In genomic region chr10:132037676-132037975, GRCh38 we compare ENCODE assay signal across 27 cellular contexts. TPM values are rescaled to one million over a fixed set of nuclear protein-coding genes. Genes with fewer than 3 reads are reported as not detected.
DNase-seq lines count a peak whose midpoint lies in the region; ATAC-seq and TF ChIP-seq lines count a peak whose summit lies in the region.
"Had no signal": no experiment of that assay in that cellular context is flagged by ENCODE, and none has a peak within 500 bp of the region (broad histone marks: within the 10 kb centered on the region; RNA-seq: fewer than 3 reads in every experiment).

No MANE protein-coding gene starts in this region.

- no peaks in the 10 kb centered on the region for H3K4me1 ChIP-seq in mesendoderm (ENCODE audit: control insufficient read depth, low read depth, low read length)
- H3K4me1 ChIP-seq: HAP-1 had no signal

- no peak overlapping the region for H3K4me2 ChIP-seq in mesendoderm (ENCODE audit: low read length)

- CTCF ChIA-PET in activated naive CD4-positive, alpha-beta T cell treated with anti-CD3 and anti-CD28 coated beads, Interleukin-2, amount 10 ng/mL, durations not matched to agents 7 days and 5 days (lab: Charles Lee), result interaction anchor here (1.2 kb wide), 1 partner anchor 15 kb away, joined by 5 read pairs; no protein-coding TSS in a partner anchor

- no peak overlapping the region for H3K56ac ChIP-seq in mesendoderm (ENCODE audit: low read length)

- H4K5ac ChIP-seq in mesendoderm (ENCODE audit: low read length), result no peak overlapping the region

- H3K79me2 ChIP-seq in mesendoderm (ENCODE audit: control insufficient read depth, insufficient read depth, low read length), result no peaks in the 10 kb centered on the region

- intact Hi-C loops in dorsolateral prefrontal cortex (cut with DNase I), result no loop called here

- no CpG with 5 or more reads among the region's 10 CpGs for WGBS in mesendoderm (ENCODE audit: extremely low coverage, insufficient coverage, low lambda C conversion rate)

- no peak overlapping the region for H3K27ac Mint-ChIP-seq in activated naive CD4-positive, alpha-beta T cell treated with anti-CD3 and anti-CD28 coated beads, Interleukin-2, amount 50 U/mL, for 24 hours
- H3K27ac Mint-ChIP-seq in activated naive CD4-positive, alpha-beta T cell treated with anti-CD3 and anti-CD28 coated beads, Interleukin-2, amount 10 ng/mL, durations not matched to agents 7 days and 5 days, result no peak overlapping the region
- H3K27ac Mint-ChIP-seq: activated naive CD8-positive, alpha-beta T cell treated with anti-CD3 and anti-CD28 coated beads, Interleukin-2, amount 50 U/mL, for 24 hours; activated T-helper 1 cell treated with anti-CD3 and anti-CD28 coated beads, Interleukin-12 subunit alpha, Interleukin-12 subunit beta, Interleukin-2, Interleukin-4 antibody, amounts not matched to agents 30 ng/mL and 10 ng/mL and 1 ng/mL, durations not matched to agents 14 hours and 24 hours and 36 hours; IgD-negative memory B cell had no signal

- H2BK15ac ChIP-seq in mesendoderm (replicated peaks; ENCODE audit: low read depth), result no peak overlapping the region

- H3K27me3 ChIP-seq in dorsolateral prefrontal cortex, result peaks cover 0 to 8% (median 0%) of the 10 kb centered on the region in 45 donors
- H3K27me3 ChIP-seq in mesendoderm (ENCODE audit: insufficient read depth, low read length, poor library complexity), result peaks cover 16% of the 10 kb centered on the region
- H3K27me3 ChIP-seq: ovary had no signal

- no peak overlapping the region for H3K9ac ChIP-seq in mesendoderm (ENCODE audit: low read length)

- H3K36me3 ChIP-seq in mesendoderm (ENCODE audit: control insufficient read depth, insufficient read depth, low read length), result no peaks in the 10 kb centered on the region
- H3K36me3 ChIP-seq: esophagus squamous epithelium, HAP-1, lower lobe of right lung, ovary, upper lobe of left lung had no signal

- ATAC-seq in HG02588 (IDR thresholded peaks at IDR 0.05; ENCODE audit: unreplicated experiment) (no peak), GM21528 (IDR thresholded peaks at IDR 0.05; ENCODE audit: low FRiP score, unreplicated experiment) (no peak)
- ATAC-seq: activated naive CD8-positive, alpha-beta T cell treated with anti-CD3 and anti-CD28 coated beads, Interleukin-2, amount 50 U/mL, for 24 hours; lower lobe of right lung; SK-N-SH treated with all-trans-retinoic acid at 6 μM for 48 hours; stimulated activated naive CD8-positive, alpha-beta T cell treated with anti-CD3 and anti-CD28 coated beads, Interleukin-15, Interleukin-2, amounts not matched to agents 100 U/mL and 50 U/mL, for 24 hours had no signal

- H3K23ac ChIP-seq in mesendoderm (ENCODE audit: low read length), result no peak overlapping the region

- no peak overlapping the region for H3K18ac ChIP-seq in mesendoderm (ENCODE audit: low read length)

- H3K4me3 Mint-ChIP-seq in activated naive CD4-positive, alpha-beta T cell treated with anti-CD3 and anti-CD28 coated beads, Interleukin-2, amount 50 U/mL, for 24 hours, result peak overlapping the region; percentile 58
- no peak overlapping the region for H3K4me3 Mint-ChIP-seq in activated naive CD4-positive, alpha-beta T cell treated with anti-CD3 and anti-CD28 coated beads, Interleukin-2, amount 10 ng/mL, durations not matched to agents 7 days and 5 days
- H3K4me3 Mint-ChIP-seq: activated naive CD8-positive, alpha-beta T cell treated with anti-CD3 and anti-CD28 coated beads, Interleukin-2, amount 50 U/mL, for 24 hours; activated T-helper 1 cell treated with anti-CD3 and anti-CD28 coated beads, Interleukin-12 subunit alpha, Interleukin-12 subunit beta, Interleukin-2, Interleukin-4 antibody, amounts not matched to agents 30 ng/mL and 10 ng/mL and 1 ng/mL, durations not matched to agents 14 hours and 24 hours and 36 hours had no signal

- H3K4ac ChIP-seq in mesendoderm (ENCODE audit: low read depth, low read length), result no peak overlapping the region

- H2AK5ac ChIP-seq in mesendoderm (ENCODE audit: low read length), result no peak overlapping the region

- H3K79me1 ChIP-seq in mesendoderm (ENCODE audit: low read length), result no peaks in the 10 kb centered on the region

- H3K4me1 Mint-ChIP-seq in activated naive CD4-positive, alpha-beta T cell treated with anti-CD3 and anti-CD28 coated beads, Interleukin-2, amount 50 U/mL, for 24 hours, result peaks cover 6% of the 10 kb centered on the region
- H3K4me1 Mint-ChIP-seq in activated naive CD4-positive, alpha-beta T cell treated with anti-CD3 and anti-CD28 coated beads, Interleukin-2, amount 10 ng/mL, durations not matched to agents 7 days and 5 days, result peaks cover 6% of the 10 kb centered on the region

- peak overlapping the region in 58 of 59 donors; percentile 42 to 78 (median 67) for H3K4me3 ChIP-seq in dorsolateral prefrontal cortex
- no peak overlapping the region for H3K4me3 ChIP-seq in mesendoderm (ENCODE audit: low read length)
- H3K4me3 ChIP-seq: lower lobe of right lung, ovary had no signal

- peak overlapping the region in 51 of 59 donors; percentile 35 to 90 (median 79) for H3K27ac ChIP-seq in dorsolateral prefrontal cortex
- H3K27ac ChIP-seq in mesendoderm (ENCODE audit: low read depth, low read length), result no peak overlapping the region
- H3K27ac ChIP-seq: esophagus squamous epithelium, lower lobe of right lung, ovary, upper lobe of left lung had no signal

- H3K27me3 Mint-ChIP-seq in activated naive CD4-positive, alpha-beta T cell treated with anti-CD3 and anti-CD28 coated beads, Interleukin-2, amount 50 U/mL, for 24 hours, result peaks cover 36% of the 10 kb centered on the region
- H3K27me3 Mint-ChIP-seq in activated naive CD4-positive, alpha-beta T cell treated with anti-CD3 and anti-CD28 coated beads, Interleukin-2, amount 10 ng/mL, durations not matched to agents 7 days and 5 days, result peaks cover 93% of the 10 kb centered on the region

- no peaks in the 10 kb centered on the region for H3K9me3 Mint-ChIP-seq in activated naive CD4-positive, alpha-beta T cell treated with anti-CD3 and anti-CD28 coated beads, Interleukin-2, amount 50 U/mL, for 24 hours
- H3K9me3 Mint-ChIP-seq in activated naive CD4-positive, alpha-beta T cell treated with anti-CD3 and anti-CD28 coated beads, Interleukin-2, amount 10 ng/mL, durations not matched to agents 7 days and 5 days, result no peaks in the 10 kb centered on the region
- H3K9me3 Mint-ChIP-seq: activated naive CD8-positive, alpha-beta T cell treated with anti-CD3 and anti-CD28 coated beads, Interleukin-2, amount 50 U/mL, for 24 hours; activated T-helper 1 cell treated with anti-CD3 and anti-CD28 coated beads, Interleukin-12 subunit alpha, Interleukin-12 subunit beta, Interleukin-2, Interleukin-4 antibody, amounts not matched to agents 30 ng/mL and 10 ng/mL and 1 ng/mL, durations not matched to agents 14 hours and 24 hours and 36 hours had no signal

- no peak overlapping the region for H2BK5ac ChIP-seq in mesendoderm (ENCODE audit: low read length)

- no peaks in the 10 kb centered on the region for H3K36me3 Mint-ChIP-seq in activated naive CD4-positive, alpha-beta T cell treated with anti-CD3 and anti-CD28 coated beads, Interleukin-2, amount 50 U/mL, for 24 hours
- no peaks in the 10 kb centered on the region for H3K36me3 Mint-ChIP-seq in activated naive CD4-positive, alpha-beta T cell treated with anti-CD3 and anti-CD28 coated beads, Interleukin-2, amount 10 ng/mL, durations not matched to agents 7 days and 5 days

- no peak overlapping the region for H4K8ac ChIP-seq in mesendoderm (ENCODE audit: low read depth, low read length)

- no peak for TF ChIP-seq CTCF in dorsolateral prefrontal cortex (IDR thresholded peaks at IDR 0.05 in 54 of 56, conservative IDR thresholded peaks at IDR 0.05 in 2 of 56; ENCODE audit: low read depth in 1 of 56, partially characterized antibody in 56 of 56)

- H2BK120ac ChIP-seq in mesendoderm (ENCODE audit: low read depth, low read length), result no peak overlapping the region

- DNase-seq in activated naive CD4-positive, alpha-beta T cell treated with anti-CD3 and anti-CD28 coated beads, Interleukin-2, amount 10 ng/mL, durations not matched to agents 7 days and 5 days, result no peak
- DNase-seq in dorsolateral prefrontal cortex, result peak in 1 of 10 donors; percentile 18
- peak; percentile 63 for DNase-seq in mesendoderm
- no peak for DNase-seq in NCI-H1092 treated with DMSO at 0.1 percent for 48 hours (lab: John Stamatoyannopoulos, UW)
- DNase-seq in SIG-M5 treated with dmso at 0.1 percent for 504 hours (lab: John Stamatoyannopoulos, UW; ENCODE audit: unreplicated experiment), result no peak
- DNase-seq: 8988T; activated CD4-positive, alpha-beta T cell treated with anti-CD3 and anti-CD28 coated beads for 1 hour; activated naive CD8-positive, alpha-beta T cell treated with anti-CD3 and anti-CD28 coated beads, Interleukin-2, amount 50 U/mL, for 24 hours; esophagus squamous epithelium; GF-D8; lower lobe of right lung; NCI-H1694; NCI-H446; ovary; stimulated activated CD4-positive, alpha-beta T cell treated with anti-CD3 and anti-CD28 coated beads, Interleukin-1b, Interleukin-23, amount 100 ng/mL, for 48 hours; stimulated activated naive CD8-positive, alpha-beta T cell treated with anti-CD3 and anti-CD28 coated beads, Interleukin-15, Interleukin-2, amounts not matched to agents 100 U/mL and 50 U/mL, for 24 hours; T1000 had no signal

RNA-seq across cellular contexts. Expression of gene JAKMIP3, which starts 28.1 kb away (rescaled TPM):
- total RNA-seq in dorsolateral prefrontal cortex, result 10 to 100 TPM; 18.7 to 66.0 (median 31.7) TPM
- polyA plus RNA-seq in mesendoderm (2013, experiment 1 of 2), result 0.18 TPM
- 0.24 TPM for polyA plus RNA-seq in mesendoderm (2013, experiment 2 of 2)
- total RNA-seq: bronchial epithelial cell, MCF 10A had no signal
- polyA plus RNA-seq: IgD-negative memory B cell had no signal

RNA-seq across cellular contexts. Expression of gene BNIP3, which starts 55.9 kb away (rescaled TPM):
- 100 to 1,000 TPM in 103 of 120 experiments, 10 to 100 TPM in 17; 73.1 to 211 (median 119) TPM for total RNA-seq in dorsolateral prefrontal cortex
- 10.7 TPM for polyA plus RNA-seq in mesendoderm (2013, experiment 1 of 2)
- 10.4 TPM for polyA plus RNA-seq in mesendoderm (2013, experiment 2 of 2)
